Comparison of ENCODE assay signal across 13 cellular contexts in the genomic region with DNA sequence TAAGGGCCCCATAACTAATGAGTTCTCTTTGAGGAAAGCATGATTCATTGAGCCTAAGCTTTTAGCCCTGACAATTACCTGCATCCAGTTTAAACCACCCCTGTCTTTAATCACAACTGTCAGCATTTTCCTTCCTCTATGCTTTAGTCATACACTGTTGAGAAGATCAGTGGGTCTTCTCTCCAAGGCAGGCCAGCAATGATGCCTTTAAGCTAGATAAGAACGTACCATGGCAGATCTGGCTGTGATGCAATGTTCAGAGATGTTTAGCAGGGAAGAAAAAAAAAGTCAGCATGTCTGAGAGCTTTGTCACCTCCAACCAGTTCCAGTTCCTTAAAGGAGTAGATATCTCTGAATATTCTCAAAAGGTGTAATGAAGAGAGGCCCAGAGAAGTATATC.
A peak's percentile ranks its signal among the peaks of the same experiment; 100 is the strongest.
DNase-seq lines count a peak whose midpoint lies in the region; ATAC-seq and TF ChIP-seq lines count a peak whose summit lies in the region.
"Had no signal": no experiment of that assay in that cellular context is flagged by ENCODE, and none has a peak within 500 bp of the region (broad histone marks: within the 10 kb centered on the region; RNA-seq: fewer than 3 reads in every experiment).

No MANE protein-coding gene starts in this region.

- no peak overlapping the region; the same call in 1 of the 2 replicates for H2AFZ ChIP-seq in OCI-LY1 (ENCODE audit: low read length)

- no peak for TF ChIP-seq CTCF in OCI-LY1 (IDR thresholded peaks at IDR 0.05; ENCODE audit: low read length)
- no peak for TF ChIP-seq CTCF in foreskin keratinocyte (conservative IDR thresholded peaks at IDR 0.05)

- peak overlapping the region; percentile 46; the same call in 1 of the 2 replicates for H3K9ac ChIP-seq in OCI-LY1 (ENCODE audit: low read length)

- H3K27me3 ChIP-seq in OCI-LY1 (ENCODE audit: insufficient read depth, low read length) (no peaks in the 10 kb centered on the region), foreskin keratinocyte (peaks cover 11% of the 10 kb centered on the region)
- H3K27me3 ChIP-seq: heart right ventricle had no signal

- H3K4me3 ChIP-seq in OCI-LY1 (ENCODE audit: low read depth, low read length, poor library complexity, severe bottlenecking) = no peak overlapping the region
- H3K4me3 ChIP-seq: heart right ventricle, psoas muscle had no signal

- no peak for DNase-seq in activated naive CD4-positive, alpha-beta T cell treated with anti-CD3 and anti-CD28 coated beads, Interleukin-2, amount 10 ng/mL, durations not matched to agents 7 days and 5 days
- DNase-seq in foreskin keratinocyte (peak in 1 of 2 donors; percentile 74), COR-L47 (lab: John Stamatoyannopoulos, UW) (no peak), NCI-H1694 treated with DMSO at 0.1 percent for 48 hours (lab: John Stamatoyannopoulos, UW) (no peak)
- no peak for DNase-seq in effector CD8-positive, alpha-beta T cell (lab: John Stamatoyannopoulos, UW)
- DNase-seq: aorta; CD4-positive, alpha-beta memory T cell; heart right ventricle; NCI-H1105; psoas muscle had no signal

- H3K9me2 ChIP-seq in OCI-LY1 (ENCODE audit: low read depth, low read length) = no peaks in the 10 kb centered on the region

- H3K27ac ChIP-seq in OCI-LY1 (ENCODE audit: low read depth, low read length, poor library complexity, severe bottlenecking) (peak overlapping the region; percentile 90), foreskin keratinocyte (no peak overlapping the region)
- H3K27ac ChIP-seq: heart right ventricle, psoas muscle had no signal

- no peaks in the 10 kb centered on the region for H3K79me2 ChIP-seq in OCI-LY1 (ENCODE audit: insufficient read depth, low read length)

- no peaks in the 10 kb centered on the region for H3K36me3 ChIP-seq in OCI-LY1 (ENCODE audit: insufficient read depth, low read length)
- H3K36me3 ChIP-seq: heart right ventricle had no signal

- peaks cover 2% of the 10 kb centered on the region for H3K36me3 Mint-ChIP-seq in activated naive CD4-positive, alpha-beta T cell treated with anti-CD3 and anti-CD28 coated beads, Interleukin-2, amount 50 U/mL, for 24 hours
- no peaks in the 10 kb centered on the region for H3K36me3 Mint-ChIP-seq in activated naive CD4-positive, alpha-beta T cell treated with anti-CD3 and anti-CD28 coated beads, Interleukin-2, amount 10 ng/mL, durations not matched to agents 7 days and 5 days
- H3K36me3 Mint-ChIP-seq in stimulated activated naive CD8-positive, alpha-beta T cell treated with anti-CD3 and anti-CD28 coated beads, Interleukin-15, Interleukin-2, amounts not matched to agents 100 ng/mL and 50 ng/mL, for 24 hours (ENCODE audit: low read depth) = no peaks in the 10 kb centered on the region
- H3K36me3 Mint-ChIP-seq: CD4-positive, alpha-beta memory T cell had no signal

- H3K4me3 Mint-ChIP-seq in activated naive CD4-positive, alpha-beta T cell treated with anti-CD3 and anti-CD28 coated beads, Interleukin-2, amount 50 U/mL, for 24 hours = peak overlapping the region; percentile 6
- no peak overlapping the region for H3K4me3 Mint-ChIP-seq in activated naive CD4-positive, alpha-beta T cell treated with anti-CD3 and anti-CD28 coated beads, Interleukin-2, amount 10 ng/mL, durations not matched to agents 7 days and 5 days
- H3K4me3 Mint-ChIP-seq in stimulated activated naive CD8-positive, alpha-beta T cell treated with anti-CD3 and anti-CD28 coated beads, Interleukin-15, Interleukin-2, amounts not matched to agents 100 ng/mL and 50 ng/mL, for 24 hours = peak overlapping the region; percentile 62
- H3K4me3 Mint-ChIP-seq: CD4-positive, alpha-beta memory T cell had no signal

- H3K27me3 Mint-ChIP-seq in activated naive CD4-positive, alpha-beta T cell treated with anti-CD3 and anti-CD28 coated beads, Interleukin-2, amount 50 U/mL, for 24 hours = no peaks in the 10 kb centered on the region
- H3K27me3 Mint-ChIP-seq in activated naive CD4-positive, alpha-beta T cell treated with anti-CD3 and anti-CD28 coated beads, Interleukin-2, amount 10 ng/mL, durations not matched to agents 7 days and 5 days = no peaks in the 10 kb centered on the region
- H3K27me3 Mint-ChIP-seq in stimulated activated naive CD8-positive, alpha-beta T cell treated with anti-CD3 and anti-CD28 coated beads, Interleukin-15, Interleukin-2, amounts not matched to agents 100 ng/mL and 50 ng/mL, for 24 hours = no peaks in the 10 kb centered on the region

- no peaks in the 10 kb centered on the region for H4K20me1 ChIP-seq in OCI-LY1 (ENCODE audit: insufficient read depth, low read length)

- CTCF ChIA-PET in activated naive CD4-positive, alpha-beta T cell treated with anti-CD3 and anti-CD28 coated beads, Interleukin-2, amount 10 ng/mL, durations not matched to agents 7 days and 5 days (lab: Charles Lee) = interaction anchor here (0.9 to 1.3 kb wide), 2 partner anchors 13 to 46 kb away, joined by 3 to 4 read pairs; no protein-coding TSS in a partner anchor

- 0 out of 2 replicates have a peak, but pooled peaks cover 6% of the 10 kb centered on the region for H3F3A ChIP-seq in OCI-LY1 (ENCODE audit: insufficient read depth, low read length)

- peak overlapping the region; percentile 56 for H3K4me2 ChIP-seq in OCI-LY1 (ENCODE audit: low read length)

- peaks cover 73% of the 10 kb centered on the region for H3K4me1 ChIP-seq in OCI-LY1 (ENCODE audit: insufficient read depth, low read length, severe bottlenecking)
- H3K4me1 ChIP-seq in foreskin keratinocyte = no peaks in the 10 kb centered on the region
- H3K4me1 ChIP-seq: psoas muscle had no signal

- ATAC-seq in foreskin keratinocyte = peak; percentile 75
- ATAC-seq: psoas muscle had no signal

- H3K27ac Mint-ChIP-seq in activated naive CD4-positive, alpha-beta T cell treated with anti-CD3 and anti-CD28 coated beads, Interleukin-2, amount 50 U/mL, for 24 hours = peak overlapping the region; percentile 83
- no peak overlapping the region for H3K27ac Mint-ChIP-seq in activated naive CD4-positive, alpha-beta T cell treated with anti-CD3 and anti-CD28 coated beads, Interleukin-2, amount 10 ng/mL, durations not matched to agents 7 days and 5 days
- peak overlapping the region; percentile 99 for H3K27ac Mint-ChIP-seq in stimulated activated naive CD8-positive, alpha-beta T cell treated with anti-CD3 and anti-CD28 coated beads, Interleukin-15, Interleukin-2, amounts not matched to agents 100 ng/mL and 50 ng/mL, for 24 hours

- H3K4me1 Mint-ChIP-seq in activated naive CD4-positive, alpha-beta T cell treated with anti-CD3 and anti-CD28 coated beads, Interleukin-2, amount 50 U/mL, for 24 hours = peaks cover 73% of the 10 kb centered on the region
- H3K4me1 Mint-ChIP-seq in activated naive CD4-positive, alpha-beta T cell treated with anti-CD3 and anti-CD28 coated beads, Interleukin-2, amount 10 ng/mL, durations not matched to agents 7 days and 5 days = peaks cover 37% of the 10 kb centered on the region
- H3K4me1 Mint-ChIP-seq in stimulated activated naive CD8-positive, alpha-beta T cell treated with anti-CD3 and anti-CD28 coated beads, Interleukin-15, Interleukin-2, amounts not matched to agents 100 ng/mL and 50 ng/mL, for 24 hours (ENCODE audit: low read depth) = peaks cover 78% of the 10 kb centered on the region

- H3K9me3 ChIP-seq in OCI-LY1 (ENCODE audit: low read length) = no peaks in the 10 kb centered on the region
- H3K9me3 ChIP-seq: psoas muscle had no signal

- H3K9me3 Mint-ChIP-seq in activated naive CD4-positive, alpha-beta T cell treated with anti-CD3 and anti-CD28 coated beads, Interleukin-2, amount 50 U/mL, for 24 hours = peaks cover 5% of the 10 kb centered on the region
- no peaks in the 10 kb centered on the region for H3K9me3 Mint-ChIP-seq in activated naive CD4-positive, alpha-beta T cell treated with anti-CD3 and anti-CD28 coated beads, Interleukin-2, amount 10 ng/mL, durations not matched to agents 7 days and 5 days
- H3K9me3 Mint-ChIP-seq in stimulated activated naive CD8-positive, alpha-beta T cell treated with anti-CD3 and anti-CD28 coated beads, Interleukin-15, Interleukin-2, amounts not matched to agents 100 ng/mL and 50 ng/mL, for 24 hours = peaks cover 6% of the 10 kb centered on the region
- H3K9me3 Mint-ChIP-seq: CD4-positive, alpha-beta memory T cell had no signal
